Comparison of ENCODE assay signal across 2 cellular contexts in genomic region chr7:93578762-93579161, GRCh38.
TF ChIP-seq lines count a peak whose summit lies in the region.

No MANE protein-coding gene starts in this region.

TF ChIP-seq in K562, 482 proteins besides CTCF, POLR2A, EP300 and RAD21 (continues in another document):
- TF ChIP-seq ZBTB33 (CRISPR knock-in tag; IDR thresholded peaks at IDR 0.05) (no peak), NKRF (IDR thresholded peaks at IDR 0.05; ENCODE audit: borderline replicate concordance) (no peak), BRF2 (IDR thresholded peaks at IDR 0.05; ENCODE audit: borderline replicate concordance, insufficient read depth, insufficient read length) (no peak), HNRNPUL1 (IDR thresholded peaks at IDR 0.05; ENCODE audit: low read length) (no peak), SREBF2 (CRISPR knock-in tag; IDR thresholded peaks at IDR 0.05) (no peak), ZNF639 (CRISPR knock-in tag; conservative IDR thresholded peaks at IDR 0.05 in 1 of 2, IDR thresholded peaks at IDR 0.05 in 1 of 2) (no peak), CREB5 (CRISPR knock-in tag; IDR thresholded peaks at IDR 0.05) (no peak), THAP12 (CRISPR knock-in tag; IDR thresholded peaks at IDR 0.05) (no peak), RNF2 (IDR thresholded peaks at IDR 0.05) (no peak), ATF4 (CRISPR knock-in tag; IDR thresholded peaks at IDR 0.05) (no peak)

TF ChIP-seq in liver, 16 proteins besides CTCF, POLR2A, EP300 and RAD21:
- peak; percentile 63 to 67 for TF ChIP-seq HNF4A (conservative IDR thresholded peaks at IDR 0.05)
- TF ChIP-seq NR2F2 (IDR thresholded peaks at IDR 0.05) = no peak
- TF ChIP-seq EGR1 (IDR thresholded peaks at IDR 0.05; ENCODE audit: low read depth in 2 of 2) = peak; percentile 62 to 65
- TF ChIP-seq ZBTB33 (IDR thresholded peaks at IDR 0.05) = no peak
- peak; percentile 52 for TF ChIP-seq MAX (IDR thresholded peaks at IDR 0.05)
- peak; percentile 76 to 78 for TF ChIP-seq RXRA (IDR thresholded peaks at IDR 0.05)
- TF ChIP-seq FOXA2 (IDR thresholded peaks at IDR 0.05) = peak; percentile 88
- TF ChIP-seq HNF4G (IDR thresholded peaks at IDR 0.05) = peak; percentile 10
- TF ChIP-seq ATF3 (IDR thresholded peaks at IDR 0.05) = peak; percentile 22
- TF ChIP-seq SP1 (IDR thresholded peaks at IDR 0.05) = peak; percentile 80
- TF ChIP-seq REST (IDR thresholded peaks at IDR 0.05) = peak; percentile 23
- TF ChIP-seq TAF1 (conservative IDR thresholded peaks at IDR 0.05) = no peak
- peak; percentile 59 for TF ChIP-seq YY1 (IDR thresholded peaks at IDR 0.05)
- TF ChIP-seq FOXA1 (IDR thresholded peaks at IDR 0.05) = peak; percentile 84
- TF ChIP-seq GABPA (IDR thresholded peaks at IDR 0.05 in 1 of 2, conservative IDR thresholded peaks at IDR 0.05 in 1 of 2) = peak in 1 of 2 donors; percentile 39
- peak; percentile 51 to 77 for TF ChIP-seq JUND (IDR thresholded peaks at IDR 0.05)
